ENCODE assay signal across 8 cellular contexts in genomic region chr1:119139857-119140176, GRCh38. TPM values are rescaled to one million over a fixed set of nuclear protein-coding genes. Genes with fewer than 3 reads are reported as not detected.
DNase-seq lines count a peak whose midpoint lies in the region; ATAC-seq and TF ChIP-seq lines count a peak whose summit lies in the region.

No MANE protein-coding gene starts in this region.

- H3K4me1 ChIP-seq in Loucy (ENCODE audit: insufficient read depth, low read length, poor library complexity, severe bottlenecking), result peaks cover 50% of the 10 kb centered on the region
- H3K4me1 ChIP-seq in endocrine pancreas (ENCODE audit: control insufficient read depth, insufficient read depth, low read length), result peaks cover 10% of the 10 kb centered on the region
- H3K4me1 ChIP-seq in ovary (ENCODE audit: insufficient read depth), result peaks cover 5% of the 10 kb centered on the region

- H3K9me3 ChIP-seq in Loucy (ENCODE audit: insufficient read depth, low read depth, low read length), result no peaks in the 10 kb centered on the region
- H3K9me3 ChIP-seq in endocrine pancreas (ENCODE audit: control insufficient read depth, low read length), result no peaks in the 10 kb centered on the region
- H3K9me3 ChIP-seq in ovary, result no peaks in the 10 kb centered on the region

- H2AFZ ChIP-seq in Loucy (ENCODE audit: low read length), result peak overlapping the region; percentile 90

- H4K20me1 ChIP-seq in Loucy (ENCODE audit: insufficient read depth, low read length, poor library complexity, severe bottlenecking), result no peaks in the 10 kb centered on the region

- H3K9ac ChIP-seq in Loucy (ENCODE audit: low read depth, low read length, poor library complexity, severe bottlenecking) (peak overlapping the region; percentile 83), endocrine pancreas (ENCODE audit: control insufficient read depth, insufficient read depth, low read length) (peak overlapping the region; percentile 89)

- ATAC-seq in GM18505 (IDR thresholded peaks at IDR 0.05; ENCODE audit: unreplicated experiment), result peak; percentile 28
- ATAC-seq in GM21825 (IDR thresholded peaks at IDR 0.05; ENCODE audit: unreplicated experiment), result peak; percentile 34

- peaks cover 22% of the 10 kb centered on the region for H3K79me2 ChIP-seq in Loucy (ENCODE audit: insufficient read depth, low read length)

- TF ChIP-seq CTCF in Loucy (conservative IDR thresholded peaks at IDR 0.05; ENCODE audit: low read length) (no peak), ovary (IDR thresholded peaks at IDR 0.05) (no peak)

- TF ChIP-seq EP300 in ovary (IDR thresholded peaks at IDR 0.05), result no peak

- H3K27ac ChIP-seq in ovary, result peak overlapping the region; percentile 97 to 99

- H3K4me2 ChIP-seq in Loucy (ENCODE audit: low read depth, low read length, poor library complexity, severe bottlenecking), result peak overlapping the region; percentile 84

- intact Hi-C loops in ovary (cut with DNase I), result no loop called here

- H3K36me3 ChIP-seq in Loucy (ENCODE audit: insufficient read depth, low read length) (no peaks in the 10 kb centered on the region), endocrine pancreas (ENCODE audit: control insufficient read depth, insufficient read depth, low read length) (no peaks in the 10 kb centered on the region), ovary (no peaks in the 10 kb centered on the region)

- TF ChIP-seq POLR2A in GM18505 (IDR thresholded peaks at IDR 0.05; ENCODE audit: borderline replicate concordance, extremely low read depth, insufficient read depth, insufficient read length) (no peak), ovary (IDR thresholded peaks at IDR 0.05) (no peak)

- H3K9me2 ChIP-seq in Loucy (replicated peaks; ENCODE audit: low read depth, low read length), result no peaks in the 10 kb centered on the region

- WGBS in ovary, 3 donors, result 5 to 10% (median 10%) methylated on average over 10 of the region's 10 CpGs

- DNase-seq in ovary (no peak), DMS153 (lab: John Stamatoyannopoulos, UW) (no peak), occipital lobe (lab: John Stamatoyannopoulos, UW) (no peak), OCI-M1 (lab: John Stamatoyannopoulos, UW) (no peak)

- H3K4me3 ChIP-seq in Loucy (ENCODE audit: low read length, poor library complexity, severe bottlenecking) (peak overlapping the region; percentile 77), endocrine pancreas (ENCODE audit: control insufficient read depth, insufficient read depth, low read length) (peak overlapping the region; percentile 88), ovary (peak overlapping the region; percentile 66)

- no peaks in the 10 kb centered on the region for H3F3A ChIP-seq in Loucy (ENCODE audit: low read depth)

- H3K27me3 ChIP-seq in Loucy (ENCODE audit: insufficient read depth, low read length, poor library complexity, severe bottlenecking) (no peaks in the 10 kb centered on the region), endocrine pancreas (ENCODE audit: control insufficient read depth, insufficient read depth, low read length) (no peaks in the 10 kb centered on the region), ovary (no peaks in the 10 kb centered on the region)

RNA-seq across cellular contexts. Expression of gene WARS2, which starts 0.6 kb away (rescaled TPM):
- total RNA-seq in ovary (10 to 100 TPM; 14.0 to 20.3 (median 15.7) TPM), occipital lobe (13.1 TPM)
- 10 to 100 TPM in 1 of 2 donors, 1 to 10 TPM in 1; 6.1 to 12.3 TPM for polyA plus RNA-seq in ovary
